In genomic region chrX:136754641-136755040, GRCh38 we compare ENCODE assay signal across 12 cellular contexts. TPM values are rescaled to one million over a fixed set of nuclear protein-coding genes. Genes with fewer than 3 reads are reported as not detected.
A peak's percentile ranks its signal among the peaks of the same experiment; 100 is the strongest.
DNase-seq lines count a peak whose midpoint lies in the region; ATAC-seq lines count a peak whose summit lies in the region.
"Had no signal": no experiment of that assay in that cellular context is flagged by ENCODE, and none has a peak within 500 bp of the region (broad histone marks: within the 10 kb centered on the region; RNA-seq: fewer than 3 reads in every experiment).

No MANE protein-coding gene starts in this region.

- peaks cover 6 to 74% (median 56%) of the 10 kb centered on the region in 4 donors for H3K4me1 Mint-ChIP-seq in CD4-positive, CD25-positive, alpha-beta regulatory T cell
- peaks cover 81% of the 10 kb centered on the region for H3K4me1 Mint-ChIP-seq in activated naive CD4-positive, alpha-beta T cell treated with anti-CD3 and anti-CD28 coated beads, Interleukin-2, amount 50 U/mL, for 24 hours

- H3K4me1 ChIP-seq in CD4-positive, CD25-positive, alpha-beta regulatory T cell (ENCODE audit: control insufficient read depth, insufficient read depth, low read length, poor library complexity, severe bottlenecking), result peaks cover 11% of the 10 kb centered on the region

- H3K4me3 Mint-ChIP-seq in CD4-positive, CD25-positive, alpha-beta regulatory T cell, result no peak overlapping the region
- H3K4me3 Mint-ChIP-seq in activated naive CD4-positive, alpha-beta T cell treated with anti-CD3 and anti-CD28 coated beads, Interleukin-2, amount 50 U/mL, for 24 hours, result no peak overlapping the region
- H3K4me3 Mint-ChIP-seq: stimulated activated naive CD8-positive, alpha-beta T cell treated with anti-CD3 and anti-CD28 coated beads, Interleukin-15, Interleukin-2, amounts not matched to agents 100 ng/mL and 50 ng/mL, for 24 hours had no signal

- no peak overlapping the region for H3K27ac ChIP-seq in CD4-positive, CD25-positive, alpha-beta regulatory T cell (ENCODE audit: insufficient read depth, low read length, poor library complexity, severe bottlenecking)

- H3K36me3 ChIP-seq in CD4-positive, CD25-positive, alpha-beta regulatory T cell (ENCODE audit: control insufficient read depth, insufficient read depth, low read length), result no peaks in the 10 kb centered on the region

- no peaks in the 10 kb centered on the region for H3K27me3 ChIP-seq in CD4-positive, CD25-positive, alpha-beta regulatory T cell (ENCODE audit: control insufficient read depth, insufficient read depth, low read length)

- no peak overlapping the region for H3K4me3 ChIP-seq in CD4-positive, CD25-positive, alpha-beta regulatory T cell (ENCODE audit: low read depth, low read length)
- H3K4me3 ChIP-seq: K562, smooth muscle cell had no signal

- peaks cover 0 to 2% (median 0%) of the 10 kb centered on the region in 7 donors for H3K9me3 Mint-ChIP-seq in CD4-positive, CD25-positive, alpha-beta regulatory T cell
- no peaks in the 10 kb centered on the region for H3K9me3 Mint-ChIP-seq in activated naive CD4-positive, alpha-beta T cell treated with anti-CD3 and anti-CD28 coated beads, Interleukin-2, amount 50 U/mL, for 24 hours
- H3K9me3 Mint-ChIP-seq: stimulated activated naive CD8-positive, alpha-beta T cell treated with anti-CD3 and anti-CD28 coated beads, Interleukin-15, Interleukin-2, amounts not matched to agents 100 ng/mL and 50 ng/mL, for 24 hours had no signal

- no peaks in the 10 kb centered on the region for H3K27me3 Mint-ChIP-seq in CD4-positive, CD25-positive, alpha-beta regulatory T cell
- no peaks in the 10 kb centered on the region for H3K27me3 Mint-ChIP-seq in activated naive CD4-positive, alpha-beta T cell treated with anti-CD3 and anti-CD28 coated beads, Interleukin-2, amount 50 U/mL, for 24 hours
- H3K27me3 Mint-ChIP-seq: stimulated activated naive CD8-positive, alpha-beta T cell treated with anti-CD3 and anti-CD28 coated beads, Interleukin-15, Interleukin-2, amounts not matched to agents 100 ng/mL and 50 ng/mL, for 24 hours had no signal

- peaks cover 4% of the 10 kb centered on the region for H3K36me3 Mint-ChIP-seq in CD4-positive, CD25-positive, alpha-beta regulatory T cell
- peaks cover under 1% of the 10 kb centered on the region for H3K36me3 Mint-ChIP-seq in activated naive CD4-positive, alpha-beta T cell treated with anti-CD3 and anti-CD28 coated beads, Interleukin-2, amount 50 U/mL, for 24 hours

- DNase-seq in CD4-positive, CD25-positive, alpha-beta regulatory T cell, result peak in 1 of 3 donors; percentile 29
- DNase-seq in LHCN-M2 (ENCODE audit: low read depth) (peak; percentile 87), mucosa of gallbladder (ENCODE audit: low spot score) (peak; percentile 25), NCI-H82 treated with DMSO at 0.1 percent for 48 hours (lab: John Stamatoyannopoulos, UW; ENCODE audit: unreplicated experiment) (no peak), islet precursor cell (no peak), HT-29 (ENCODE audit: low spot score) (no peak)
- no peak for DNase-seq in activated effector memory CD4-positive, alpha-beta T cell treated with anti-CD3 and anti-CD28 coated beads, Interleukin-2, amount 50 U/mL, for 16 hours
- DNase-seq: DMS79 had no signal

- peak overlapping the region in 2 of 3 donors; percentile 20 to 22 for H3K27ac Mint-ChIP-seq in CD4-positive, CD25-positive, alpha-beta regulatory T cell
- H3K27ac Mint-ChIP-seq in activated naive CD4-positive, alpha-beta T cell treated with anti-CD3 and anti-CD28 coated beads, Interleukin-2, amount 50 U/mL, for 24 hours, result peak overlapping the region; percentile 30

- H3K9me3 ChIP-seq in CD4-positive, CD25-positive, alpha-beta regulatory T cell (ENCODE audit: control insufficient read depth in 2 of 2, low read length in 2 of 2), result no peaks in the 10 kb centered on the region

- ATAC-seq in CD4-positive, CD25-positive, alpha-beta regulatory T cell (ENCODE audit: low read depth in 2 of 2), result peak; percentile 44 to 47
- ATAC-seq: K562 had no signal

RNA-seq across cellular contexts. Expression of gene ARHGEF6, which starts 26.1 kb away (rescaled TPM):
- 87.8 TPM for total RNA-seq in CD4-positive, CD25-positive, alpha-beta regulatory T cell
- polyA plus RNA-seq in CD4-positive, CD25-positive, alpha-beta regulatory T cell, result 100 to 1,000 TPM in 1 of 4 donors, 10 to 100 TPM in 3; 83.0 to 111 (median 86.9) TPM
- 21.7 and 30.2 TPM in 2 replicates for total RNA-seq in LHCN-M2 (2014; rRNA removed)
- polyA plus RNA-seq in LHCN-M2 (2012), result 9.2 TPM
- 18.9 TPM for total RNA-seq in mucosa of gallbladder
- total RNA-seq in HT-29 (2014; rRNA removed; shearing (Covaris generic)), result not detected in 2 replicates

Comparison
In these comparisons a context has a peak if more than half of its experiments do, and no peak if none do; other contexts are left out.
1. DNase-seq: peak in LHCN-M2 (single experiment) and mucosa of gallbladder (single experiment); none in NCI-H82 treated with DMSO at 0.1 percent for 48 hours (single experiment), activated effector memory CD4-positive, alpha-beta T cell treated with anti-CD3 and anti-CD28 coated beads, Interleukin-2, amount 50 U/mL, for 16 hours (single experiment), islet precursor cell (single experiment) and HT-29 (single experiment).
2. RNA of gene ARHGEF6, which starts 26.1 kb away (total RNA-seq): 87.8 TPM in CD4-positive, CD25-positive, alpha-beta regulatory T cell (single experiment), 21.7 to 30.2 TPM in LHCN-M2 and 18.9 TPM in mucosa of gallbladder (single experiment); not detected in HT-29; every median in the first group is over 10 times any median in the second.